28 cellular contexts compared by ENCODE assay signal in genomic region chr13:106186366-106187030, GRCh38.
DNase-seq lines count a peak whose midpoint lies in the region; ATAC-seq and TF ChIP-seq lines count a peak whose summit lies in the region.
"Had no signal": no experiment of that assay in that cellular context is flagged by ENCODE, and none has a peak within 500 bp of the region (broad histone marks: within the 10 kb centered on the region; RNA-seq: fewer than 3 reads in every experiment).

No MANE protein-coding gene starts in this region.

- DNase-seq in EL (peak; percentile 11), NCI-H226 (peak; percentile 31), astrocyte of the spinal cord (ENCODE audit: low read depth, low spot score) (peak; percentile 63), glomerular visceral epithelial cell (ENCODE audit: extremely low spot score) (peak; percentile 30), C1 segment of cervical spinal cord (lab: John Stamatoyannopoulos, UW) (no peak), left lobe of liver (ENCODE audit: low spot score) (no peak), D341Med (ENCODE audit: low spot score) (no peak)
- DNase-seq: activated CD4-positive, alpha-beta memory T cell treated with anti-CD3 and anti-CD28 coated beads, Interleukin-2, amount 10 ng/mL, durations not matched to agents 7 days and 5 days; activated CD4-positive, alpha-beta T cell treated with anti-CD3 and anti-CD28 coated beads for 1 hour; activated CD8-positive, alpha-beta memory T cell treated with anti-CD3 and anti-CD28 coated beads, Interleukin-2, amount 50 U/mL, for 4 hours; activated naive CD4-positive, alpha-beta T cell treated with anti-CD3 and anti-CD28 coated beads, Interleukin-2, amount 10 ng/mL, durations not matched to agents 7 days and 5 days; adrenal gland; CD4-positive, alpha-beta memory T cell; HCEC 1CT; heart left ventricle; kidney; lower lobe of right lung; naive thymus-derived CD8-positive, alpha-beta T cell; NCI-H1694; NCI-H510A; nucleus accumbens; stimulated activated CD4-positive, alpha-beta T cell treated with anti-CD3 and anti-CD28 coated beads, Interleukin-4, amount 100 ng/mL, for 1 hour; transverse colon had no signal

- peaks cover 5% of the 10 kb centered on the region for H3K9me3 Mint-ChIP-seq in activated T-helper 17 cell treated with anti-CD3 and anti-CD28 coated beads, Interleukin-2, amount 50 U/mL, for 72 hours

- H3K4me3 ChIP-seq in astrocyte of the spinal cord (ENCODE audit: low read depth, low read length): no peak overlapping the region
- H3K4me3 ChIP-seq: adrenal gland, heart left ventricle, lower lobe of right lung, prostate gland, SK-N-MC, transverse colon had no signal

- H3K27me3 Mint-ChIP-seq in activated T-helper 17 cell treated with anti-CD3 and anti-CD28 coated beads, Interleukin-2, amount 50 U/mL, for 72 hours: peaks cover 7% of the 10 kb centered on the region
- H3K27me3 Mint-ChIP-seq: activated CD4-positive, alpha-beta memory T cell treated with anti-CD3 and anti-CD28 coated beads, Interleukin-2, amount 10 ng/mL, durations not matched to agents 7 days and 5 days; activated naive CD4-positive, alpha-beta T cell treated with anti-CD3 and anti-CD28 coated beads, Interleukin-2, amount 10 ng/mL, durations not matched to agents 7 days and 5 days had no signal

- in situ Hi-C loops in astrocyte of the spinal cord (cut with HindIII; ENCODE audit: low sequenced_read_pairs): no loop called here

- no peak for ATAC-seq in activated T-helper 17 cell treated with anti-CD3 and anti-CD28 coated beads, Interleukin-2, amount 50 U/mL, for 72 hours (replicated peaks)
- no peak for ATAC-seq in left lobe of liver
- ATAC-seq: heart left ventricle; lower lobe of right lung; naive thymus-derived CD8-positive, alpha-beta T cell; sciatic nerve had no signal

- no peak for TF ChIP-seq CTCF in astrocyte of the spinal cord (IDR thresholded peaks at IDR 0.05; ENCODE audit: low read depth, low read length)

- H3K36me3 Mint-ChIP-seq in activated T-helper 17 cell treated with anti-CD3 and anti-CD28 coated beads, Interleukin-2, amount 50 U/mL, for 72 hours (ENCODE audit: low read depth): no peaks in the 10 kb centered on the region
- H3K36me3 Mint-ChIP-seq: activated naive CD4-positive, alpha-beta T cell treated with anti-CD3 and anti-CD28 coated beads, Interleukin-2, amount 10 ng/mL, durations not matched to agents 7 days and 5 days; CD4-positive, alpha-beta memory T cell; naive thymus-derived CD8-positive, alpha-beta T cell had no signal

- no peak overlapping the region for H3K4me3 Mint-ChIP-seq in activated T-helper 17 cell treated with anti-CD3 and anti-CD28 coated beads, Interleukin-2, amount 50 U/mL, for 72 hours
- H3K4me3 Mint-ChIP-seq: activated CD4-positive, alpha-beta memory T cell treated with anti-CD3 and anti-CD28 coated beads, Interleukin-2, amount 10 ng/mL, durations not matched to agents 7 days and 5 days; activated naive CD4-positive, alpha-beta T cell treated with anti-CD3 and anti-CD28 coated beads, Interleukin-2, amount 10 ng/mL, durations not matched to agents 7 days and 5 days; CD4-positive, alpha-beta memory T cell; naive thymus-derived CD8-positive, alpha-beta T cell; T-helper 1 cell treated with Interleukin-12 subunit alpha and Interleukin-12 subunit beta and Interleukin-4 antibody, amounts not matched to agents 30 μg/mL and 1 μg/mL, for 36 hours had no signal

- no peaks in the 10 kb centered on the region for H3K4me1 Mint-ChIP-seq in activated T-helper 17 cell treated with anti-CD3 and anti-CD28 coated beads, Interleukin-2, amount 50 U/mL, for 72 hours
- H3K4me1 Mint-ChIP-seq: activated CD4-positive, alpha-beta memory T cell treated with anti-CD3 and anti-CD28 coated beads, Interleukin-2, amount 10 ng/mL, durations not matched to agents 7 days and 5 days; activated naive CD4-positive, alpha-beta T cell treated with anti-CD3 and anti-CD28 coated beads, Interleukin-2, amount 10 ng/mL, durations not matched to agents 7 days and 5 days; CD4-positive, alpha-beta memory T cell; naive thymus-derived CD8-positive, alpha-beta T cell had no signal

- no peak overlapping the region for H3K27ac Mint-ChIP-seq in activated T-helper 17 cell treated with anti-CD3 and anti-CD28 coated beads, Interleukin-2, amount 50 U/mL, for 72 hours
- H3K27ac Mint-ChIP-seq: activated CD4-positive, alpha-beta memory T cell treated with anti-CD3 and anti-CD28 coated beads, Interleukin-2, amount 10 ng/mL, durations not matched to agents 7 days and 5 days; activated naive CD4-positive, alpha-beta T cell treated with anti-CD3 and anti-CD28 coated beads, Interleukin-2, amount 10 ng/mL, durations not matched to agents 7 days and 5 days; CD4-positive, alpha-beta memory T cell; naive thymus-derived CD8-positive, alpha-beta T cell; T-helper 1 cell treated with Interleukin-12 subunit alpha and Interleukin-12 subunit beta and Interleukin-4 antibody, amounts not matched to agents 30 μg/mL and 1 μg/mL, for 36 hours had no signal

Comparison
In these comparisons a context has a peak if more than half of its experiments do, and no peak if none do; other contexts are left out.
1. DNase-seq: peak in EL (single experiment), NCI-H226 (single experiment), astrocyte of the spinal cord (single experiment) and glomerular visceral epithelial cell (single experiment); none in C1 segment of cervical spinal cord (0 of 14), left lobe of liver (single experiment) and D341Med (single experiment).